ENCODE assay signal across 20 cellular contexts in genomic region chr4:173174184-173175156, GRCh38. TPM values are rescaled to one million over a fixed set of nuclear protein-coding genes. Genes with fewer than 3 reads are reported as not detected.
DNase-seq lines count a peak whose midpoint lies in the region; ATAC-seq and TF ChIP-seq lines count a peak whose summit lies in the region.
"Had no signal": no experiment of that assay in that cellular context is flagged by ENCODE, and none has a peak within 500 bp of the region (broad histone marks: within the 10 kb centered on the region; RNA-seq: fewer than 3 reads in every experiment).

No MANE protein-coding gene starts in this region.

- H3K36me3 ChIP-seq in H7 (replicated peaks; ENCODE audit: control insufficient read depth, insufficient read depth, low read length), result no peaks in the 10 kb centered on the region
- H3K36me3 ChIP-seq: prostate gland, tibial artery, WERI-Rb-1 had no signal

- DNase-seq in H7 (peak; percentile 48), NOMO-1 treated with DMSO at 0.1 percent for 48 hours (lab: John Stamatoyannopoulos, UW; ENCODE audit: unreplicated experiment) (peak; percentile 75), WTC11 (ENCODE audit: low spot score) (no peak), naive B cell (no peak), ureter (ENCODE audit: low spot score) (no peak), dedifferentiated amniotic fluid mesenchymal stem cell (ENCODE audit: extremely low spot score) (no peak)
- no peak for DNase-seq in natural killer cell treated with Interleukin-12 subunit alpha and Interleukin-12 subunit beta and Interleukin-15 and Interleukin-18, amount 100 ng/mL, for 72 hours (ENCODE audit: low spot score)
- DNase-seq in stimulated activated naive CD4-positive, alpha-beta T cell (lab: John Stamatoyannopoulos, UW), result no peak
- DNase-seq: anterior cingulate cortex, immature natural killer cell, NCI-H1694 treated with DMSO at 0.1 percent for 48 hours, NCI-H446 treated with DMSO at 0.1 percent for 48 hours, tibial artery had no signal

- H3K4me1 Mint-ChIP-seq in WTC11, result peaks cover 80% of the 10 kb centered on the region
- H3K4me1 Mint-ChIP-seq in naive B cell, result peaks cover 63 to 76% (median 72%) of the 10 kb centered on the region in 3 donors
- H3K4me1 Mint-ChIP-seq in natural killer cell treated with Interleukin-12 subunit alpha and Interleukin-12 subunit beta and Interleukin-15 and Interleukin-18, amount 100 ng/mL, for 72 hours (ENCODE audit: low read depth in 2 of 2), result peaks cover 25 to 34% of the 10 kb centered on the region in 2 donors

- CTCF ChIA-PET in WTC11 (lab: Charles Lee), result interaction anchor here (1.1 to 3.8 kb wide), 5 partner anchors 83 to 161 kb away, joined by 3 to 15 read pairs (median 12); no protein-coding TSS in a partner anchor

- H3K36me3 Mint-ChIP-seq in WTC11 (no peaks in the 10 kb centered on the region), naive B cell (no peaks in the 10 kb centered on the region)
- H3K36me3 Mint-ChIP-seq in natural killer cell treated with Interleukin-12 subunit alpha and Interleukin-12 subunit beta and Interleukin-15 and Interleukin-18, amount 100 ng/mL, for 72 hours, result no peaks in the 10 kb centered on the region
- H3K36me3 Mint-ChIP-seq: immature natural killer cell; stimulated activated effector memory CD8-positive, alpha-beta T cell treated with anti-CD3 and anti-CD28 coated beads, Interleukin-12 subunit alpha, Interleukin-12 subunit beta, amount 100 ng/mL, for 72 hours had no signal

- no peaks in the 10 kb centered on the region for H3K27me3 Mint-ChIP-seq in WTC11 (ENCODE audit: low read depth)
- no peaks in the 10 kb centered on the region for H3K27me3 Mint-ChIP-seq in naive B cell
- H3K27me3 Mint-ChIP-seq in natural killer cell treated with Interleukin-12 subunit alpha and Interleukin-12 subunit beta and Interleukin-15 and Interleukin-18, amount 100 ng/mL, for 72 hours, result no peaks in the 10 kb centered on the region

- no peak overlapping the region for H3K4me3 Mint-ChIP-seq in WTC11
- H3K4me3 Mint-ChIP-seq in naive B cell, result peak overlapping the region in 5 of 8 donors; percentile 0 to 59 (median 13)
- H3K4me3 Mint-ChIP-seq in natural killer cell treated with Interleukin-12 subunit alpha and Interleukin-12 subunit beta and Interleukin-15 and Interleukin-18, amount 100 ng/mL, for 72 hours, result no peak overlapping the region
- H3K4me3 Mint-ChIP-seq: immature natural killer cell; nephron; stimulated activated effector memory CD8-positive, alpha-beta T cell treated with anti-CD3 and anti-CD28 coated beads, Interleukin-12 subunit alpha, Interleukin-12 subunit beta, amount 100 ng/mL, for 72 hours had no signal

- ATAC-seq in WTC11 (no peak), naive B cell (ENCODE audit: low read depth in 2 of 2) (no peak)
- no peak for ATAC-seq in natural killer cell treated with Interleukin-12 subunit alpha and Interleukin-12 subunit beta and Interleukin-15 and Interleukin-18, amount 100 ng/mL, for 72 hours
- ATAC-seq: stimulated activated effector memory CD8-positive, alpha-beta T cell treated with anti-CD3 and anti-CD28 coated beads, Interleukin-12 subunit alpha, Interleukin-12 subunit beta, amount 100 ng/mL, for 72 hours had no signal

- TF ChIP-seq CTCF in WTC11 (IDR thresholded peaks at IDR 0.05), result no peak

- no peak overlapping the region for H3K4me3 ChIP-seq in H7 (ENCODE audit: insufficient read depth, low read depth, low read length)
- H3K4me3 ChIP-seq: lung, prostate gland, smooth muscle cell, tibial artery had no signal

- H3K27ac Mint-ChIP-seq in WTC11, result peak overlapping the region; percentile 21; the same call in 1 of the 2 replicates
- peak overlapping the region in 2 of 6 donors; percentile 39 for H3K27ac Mint-ChIP-seq in naive B cell
- peak overlapping the region in 1 of 2 donors; percentile 1 for H3K27ac Mint-ChIP-seq in natural killer cell treated with Interleukin-12 subunit alpha and Interleukin-12 subunit beta and Interleukin-15 and Interleukin-18, amount 100 ng/mL, for 72 hours
- H3K27ac Mint-ChIP-seq: activated T-helper 2 cell treated with anti-CD3 and anti-CD28 coated beads, Interferon-gamma antibody, Interleukin-2, Interleukin-4, amounts not matched to agents 10 μg/mL and 5 μg/mL and 100 μg/mL, durations not matched to agents 14 hours and 24 hours and 36 hours; immature natural killer cell; nephron; stimulated activated effector memory CD8-positive, alpha-beta T cell treated with anti-CD3 and anti-CD28 coated beads, Interleukin-12 subunit alpha, Interleukin-12 subunit beta, amount 100 ng/mL, for 72 hours had no signal

- POLR2A ChIA-PET in WTC11 (lab: Charles Lee), result no interaction called here

- H3K9me3 Mint-ChIP-seq in WTC11, result no peaks in the 10 kb centered on the region
- H3K9me3 Mint-ChIP-seq in naive B cell, result no peaks in the 10 kb centered on the region
- H3K9me3 Mint-ChIP-seq in natural killer cell treated with Interleukin-12 subunit alpha and Interleukin-12 subunit beta and Interleukin-15 and Interleukin-18, amount 100 ng/mL, for 72 hours, result no peaks in the 10 kb centered on the region
- H3K9me3 Mint-ChIP-seq: activated T-helper 2 cell treated with anti-CD3 and anti-CD28 coated beads, Interferon-gamma antibody, Interleukin-2, Interleukin-4, amounts not matched to agents 10 μg/mL and 5 μg/mL and 100 μg/mL, durations not matched to agents 14 hours and 24 hours and 36 hours; immature natural killer cell; nephron; stimulated activated effector memory CD8-positive, alpha-beta T cell treated with anti-CD3 and anti-CD28 coated beads, Interleukin-12 subunit alpha, Interleukin-12 subunit beta, amount 100 ng/mL, for 72 hours had no signal

- no peaks in the 10 kb centered on the region for H3K27me3 ChIP-seq in H7 (ENCODE audit: control insufficient read depth, insufficient read depth, low read length)
- H3K27me3 ChIP-seq: tibial artery had no signal

TF ChIP-seq in WTC11, 78 proteins besides CTCF, POLR2A, EP300 and RAD21:
- TF ChIP-seq ZNF219 (CRISPR knock-in tag; IDR thresholded peaks at IDR 0.05; ENCODE audit: borderline replicate concordance), result no peak
- no peak for TF ChIP-seq PRRX2 (CRISPR knock-in tag; IDR thresholded peaks at IDR 0.05)
- TF ChIP-seq ZNF232 (CRISPR knock-in tag; IDR thresholded peaks at IDR 0.05), result no peak
- TF ChIP-seq, protein P1, sequence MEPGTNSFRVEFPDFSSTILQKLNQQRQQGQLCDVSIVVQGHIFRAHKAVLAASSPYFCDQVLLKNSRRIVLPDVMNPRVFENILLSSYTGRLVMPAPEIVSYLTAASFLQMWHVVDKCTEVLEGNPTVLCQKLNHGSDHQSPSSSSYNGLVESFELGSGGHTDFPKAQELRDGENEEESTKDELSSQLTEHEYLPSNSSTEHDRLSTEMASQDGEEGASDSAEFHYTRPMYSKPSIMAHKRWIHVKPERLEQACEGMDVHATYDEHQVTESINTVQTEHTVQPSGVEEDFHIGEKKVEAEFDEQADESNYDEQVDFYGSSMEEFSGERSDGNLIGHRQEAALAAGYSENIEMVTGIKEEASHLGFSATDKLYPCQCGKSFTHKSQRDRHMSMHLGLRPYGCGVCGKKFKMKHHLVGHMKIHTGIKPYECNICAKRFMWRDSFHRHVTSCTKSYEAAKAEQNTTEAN (CRISPR knock-in tag; IDR thresholded peaks at IDR 0.05), result no peak
- no peak for TF ChIP-seq JAZF1 (CRISPR knock-in tag; IDR thresholded peaks at IDR 0.05)
- no peak for TF ChIP-seq NFATC4 (CRISPR knock-in tag; IDR thresholded peaks at IDR 0.05)
- TF ChIP-seq, protein P2, sequence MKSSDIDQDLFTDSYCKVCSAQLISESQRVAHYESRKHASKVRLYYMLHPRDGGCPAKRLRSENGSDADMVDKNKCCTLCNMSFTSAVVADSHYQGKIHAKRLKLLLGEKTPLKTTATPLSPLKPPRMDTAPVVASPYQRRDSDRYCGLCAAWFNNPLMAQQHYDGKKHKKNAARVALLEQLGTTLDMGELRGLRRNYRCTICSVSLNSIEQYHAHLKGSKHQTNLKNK (CRISPR knock-in tag; IDR thresholded peaks at IDR 0.05), result no peak
- TF ChIP-seq, protein P3, sequence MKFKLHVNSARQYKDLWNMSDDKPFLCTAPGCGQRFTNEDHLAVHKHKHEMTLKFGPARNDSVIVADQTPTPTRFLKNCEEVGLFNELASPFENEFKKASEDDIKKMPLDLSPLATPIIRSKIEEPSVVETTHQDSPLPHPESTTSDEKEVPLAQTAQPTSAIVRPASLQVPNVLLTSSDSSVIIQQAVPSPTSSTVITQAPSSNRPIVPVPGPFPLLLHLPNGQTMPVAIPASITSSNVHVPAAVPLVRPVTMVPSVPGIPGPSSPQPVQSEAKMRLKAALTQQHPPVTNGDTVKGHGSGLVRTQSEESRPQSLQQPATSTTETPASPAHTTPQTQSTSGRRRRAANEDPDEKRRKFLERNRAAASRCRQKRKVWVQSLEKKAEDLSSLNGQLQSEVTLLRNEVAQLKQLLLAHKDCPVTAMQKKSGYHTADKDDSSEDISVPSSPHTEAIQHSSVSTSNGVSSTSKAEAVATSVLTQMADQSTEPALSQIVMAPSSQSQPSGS (CRISPR knock-in tag; IDR thresholded peaks at IDR 0.05; ENCODE audit: borderline replicate concordance, low read depth), result no peak

RNA-seq across cellular contexts. Expression of gene GALNT7, which starts 5.9 kb away (rescaled TPM):
- total RNA-seq in H7 (2014; rRNA removed; shearing (Covaris generic)), result 39.4 and 54.0 TPM in 2 replicates
- 79.9 to 86.9 TPM (median 82.8 TPM) in 3 replicates for total RNA-seq in WTC11 (2021)
- polyA plus RNA-seq in naive B cell (ENCODE audit: low read depth in 6 of 6), result 10 to 100 TPM in 5 of 6 donors, 1 to 10 TPM in 1; 2.8 to 12.6 (median 11.9) TPM
- total RNA-seq in ureter, result 49.7 TPM
- 10 to 100 TPM; 17.3 to 19.4 TPM for total RNA-seq in natural killer cell treated with Interleukin-12 subunit alpha and Interleukin-12 subunit beta and Interleukin-15 and Interleukin-18, amount 100 ng/mL, for 72 hours

Comparison
In these comparisons a context has a peak if more than half of its experiments do, and no peak if none do; other contexts are left out.
1. DNase-seq: peak in H7 (single experiment) and NOMO-1 treated with DMSO at 0.1 percent for 48 hours (single experiment); none in WTC11 (single experiment), naive B cell (single experiment), ureter (single experiment), natural killer cell treated with Interleukin-12 subunit alpha and Interleukin-12 subunit beta and Interleukin-15 and Interleukin-18, amount 100 ng/mL, for 72 hours (single experiment), stimulated activated naive CD4-positive, alpha-beta T cell (0 of 6) and dedifferentiated amniotic fluid mesenchymal stem cell (single experiment).
2. H3K4me3 Mint-ChIP-seq: peak in naive B cell (5 of 8); none in WTC11 (single experiment) and natural killer cell treated with Interleukin-12 subunit alpha and Interleukin-12 subunit beta and Interleukin-15 and Interleukin-18, amount 100 ng/mL, for 72 hours (single experiment).